Comparison of ENCODE assay signal across 16 cellular contexts in the genomic region with DNA sequence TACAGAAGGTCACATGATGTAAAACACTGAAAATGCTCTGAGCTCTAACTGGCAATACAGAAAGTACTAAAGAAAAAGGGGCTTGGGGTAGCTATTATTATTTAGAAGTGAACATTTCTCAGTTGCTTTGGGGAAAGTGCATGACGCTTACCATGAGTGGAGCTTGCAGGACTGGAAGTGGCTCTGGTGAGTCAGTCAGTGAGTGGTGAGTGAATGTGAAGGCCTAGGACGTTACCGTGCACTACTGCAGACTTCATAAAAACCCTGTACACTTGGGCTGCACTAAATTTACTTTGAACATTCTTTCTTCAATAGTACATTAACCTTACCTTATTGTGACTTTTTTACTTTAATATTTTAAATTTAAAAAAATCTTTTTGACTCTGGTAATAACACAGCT.
DNase-seq lines count a peak whose midpoint lies in the region; ATAC-seq, FAIRE-seq and TF ChIP-seq lines count a peak whose summit lies in the region.
"Had no signal": no experiment of that assay in that cellular context is flagged by ENCODE, and none has a peak within 500 bp of the region (broad histone marks: within the 10 kb centered on the region; RNA-seq: fewer than 3 reads in every experiment).

No MANE protein-coding gene starts in this region.

- H3K4me1 ChIP-seq in astrocyte (ENCODE audit: insufficient read depth, low read length), result no peaks in the 10 kb centered on the region

- H3K27ac Mint-ChIP-seq in astrocyte (ENCODE audit: unreplicated experiment) (no peak overlapping the region), chondrocyte (ENCODE audit: unreplicated experiment) (no peak overlapping the region)
- H3K27ac Mint-ChIP-seq: activated T-helper 2 cell treated with anti-CD3 and anti-CD28 coated beads, Interferon-gamma antibody, Interleukin-2, Interleukin-4, amounts not matched to agents 10 μg/mL and 5 μg/mL and 100 μg/mL, durations not matched to agents 14 hours and 24 hours and 36 hours had no signal

- no peak overlapping the region for H2AFZ ChIP-seq in astrocyte (ENCODE audit: low read depth, low read length)

- peaks cover 4% of the 10 kb centered on the region for H3K4me1 Mint-ChIP-seq in astrocyte (ENCODE audit: low read depth, unreplicated experiment)
- no peaks in the 10 kb centered on the region for H3K4me1 Mint-ChIP-seq in chondrocyte (ENCODE audit: low read depth)

- H3K27ac ChIP-seq in astrocyte (ENCODE audit: low read depth, low read length), result no peak overlapping the region
- H3K27ac ChIP-seq: Peyer's patch had no signal

- peak; percentile 54 for FAIRE-seq in GM12891 (lab: Jason Lieb, UNC)
- no peak for FAIRE-seq in astrocyte (lab: Jason Lieb, UNC)
- FAIRE-seq in HTR-8/SVneo (lab: Jason Lieb, UNC), result no peak
- FAIRE-seq: small intestine had no signal

- ATAC-seq in GM19467 (IDR thresholded peaks at IDR 0.05; ENCODE audit: unreplicated experiment), result no peak

- no peak overlapping the region for H3K4me3 ChIP-seq in astrocyte (ENCODE audit: insufficient read depth, low read depth, low read length)
- H3K4me3 ChIP-seq: Peyer's patch had no signal

- no peaks in the 10 kb centered on the region for H3K36me3 ChIP-seq in astrocyte (ENCODE audit: insufficient read depth, low read length)
- H3K36me3 ChIP-seq: Peyer's patch had no signal

- H3K27me3 Mint-ChIP-seq in astrocyte (ENCODE audit: low read depth, unreplicated experiment) (peaks cover 4% of the 10 kb centered on the region), chondrocyte (ENCODE audit: low read depth) (no peaks in the 10 kb centered on the region)

- no peak overlapping the region for H3K4me3 Mint-ChIP-seq in astrocyte (ENCODE audit: unreplicated experiment)
- no peak overlapping the region for H3K4me3 Mint-ChIP-seq in chondrocyte (ENCODE audit: unreplicated experiment)

- H3K36me3 Mint-ChIP-seq in astrocyte (ENCODE audit: low read depth, unreplicated experiment) (no peaks in the 10 kb centered on the region), chondrocyte (ENCODE audit: low read depth) (peaks cover 5% of the 10 kb centered on the region)

- no peak for DNase-seq in GM12891 (ENCODE audit: insufficient read length, low spot score)
- DNase-seq in HT1080 (ENCODE audit: low read depth), result peak; percentile 69
- DNase-seq in astrocyte (ENCODE audit: low read depth), result peak; percentile 27
- DNase-seq in non-pigmented ciliary epithelial cell (ENCODE audit: low read depth), result peak; percentile 2
- DNase-seq in chondrocyte (ENCODE audit: low spot score), result no peak
- no peak for DNase-seq in HTR-8/SVneo (ENCODE audit: insufficient read length, low spot score)
- DNase-seq: amniotic stem cell, cortex of kidney, erythroblast, NCI-H2029 treated with DMSO at 0.1 percent for 48 hours, NCI-H526, nucleus accumbens, Peyer's patch, small intestine had no signal

- no peaks in the 10 kb centered on the region for H3K9me3 ChIP-seq in astrocyte (ENCODE audit: insufficient read depth, low read depth, low read length)
- H3K9me3 ChIP-seq: Peyer's patch had no signal

- H3K9ac ChIP-seq in astrocyte (ENCODE audit: low read length), result no peak overlapping the region

- H3K9me3 Mint-ChIP-seq in astrocyte (ENCODE audit: unreplicated experiment) (no peaks in the 10 kb centered on the region), chondrocyte (ENCODE audit: low read depth) (peaks cover 16% of the 10 kb centered on the region)

- no peaks in the 10 kb centered on the region for H3K27me3 ChIP-seq in astrocyte (ENCODE audit: insufficient read depth, low read length)
- H3K27me3 ChIP-seq: Peyer's patch had no signal

- H3K4me2 ChIP-seq in astrocyte (ENCODE audit: low read length), result no peak overlapping the region

- no peak for TF ChIP-seq POLR2A in GM12891 (IDR thresholded peaks at IDR 0.05; ENCODE audit: low read depth, low read length)

- TF ChIP-seq CTCF in astrocyte (IDR thresholded peaks at IDR 0.05; ENCODE audit: insufficient read depth, low read depth, low read length) (no peak), chondrocyte (IDR thresholded peaks at IDR 0.05) (no peak)

- no peaks in the 10 kb centered on the region for H3K79me2 ChIP-seq in astrocyte (ENCODE audit: insufficient read depth, low read length)

- no peaks in the 10 kb centered on the region for H4K20me1 ChIP-seq in astrocyte (ENCODE audit: insufficient read depth, low read length)

TF ChIP-seq in GM12891, 5 proteins besides CTCF, POLR2A, EP300 and RAD21:
- no peak for TF ChIP-seq POLR2AphosphoS5 (IDR thresholded peaks at IDR 0.05; ENCODE audit: low read depth, low read length)
- TF ChIP-seq TAF1 (IDR thresholded peaks at IDR 0.05; ENCODE audit: low read depth, low read length), result no peak
- no peak for TF ChIP-seq PAX5 (IDR thresholded peaks at IDR 0.05; ENCODE audit: insufficient read depth, low read length, severe bottlenecking)
- no peak for TF ChIP-seq POU2F2 (IDR thresholded peaks at IDR 0.05; ENCODE audit: low read depth, low read length)
- TF ChIP-seq SPI1 (IDR thresholded peaks at IDR 0.05; ENCODE audit: low read depth, low read length), result no peak

Comparison
In these comparisons a context has a peak if more than half of its experiments do, and no peak if none do; other contexts are left out.
1. DNase-seq: peak in HT1080 (single experiment), astrocyte (single experiment) and non-pigmented ciliary epithelial cell (single experiment); none in GM12891 (single experiment), chondrocyte (single experiment) and HTR-8/SVneo (single experiment).